In the genomic region with DNA sequence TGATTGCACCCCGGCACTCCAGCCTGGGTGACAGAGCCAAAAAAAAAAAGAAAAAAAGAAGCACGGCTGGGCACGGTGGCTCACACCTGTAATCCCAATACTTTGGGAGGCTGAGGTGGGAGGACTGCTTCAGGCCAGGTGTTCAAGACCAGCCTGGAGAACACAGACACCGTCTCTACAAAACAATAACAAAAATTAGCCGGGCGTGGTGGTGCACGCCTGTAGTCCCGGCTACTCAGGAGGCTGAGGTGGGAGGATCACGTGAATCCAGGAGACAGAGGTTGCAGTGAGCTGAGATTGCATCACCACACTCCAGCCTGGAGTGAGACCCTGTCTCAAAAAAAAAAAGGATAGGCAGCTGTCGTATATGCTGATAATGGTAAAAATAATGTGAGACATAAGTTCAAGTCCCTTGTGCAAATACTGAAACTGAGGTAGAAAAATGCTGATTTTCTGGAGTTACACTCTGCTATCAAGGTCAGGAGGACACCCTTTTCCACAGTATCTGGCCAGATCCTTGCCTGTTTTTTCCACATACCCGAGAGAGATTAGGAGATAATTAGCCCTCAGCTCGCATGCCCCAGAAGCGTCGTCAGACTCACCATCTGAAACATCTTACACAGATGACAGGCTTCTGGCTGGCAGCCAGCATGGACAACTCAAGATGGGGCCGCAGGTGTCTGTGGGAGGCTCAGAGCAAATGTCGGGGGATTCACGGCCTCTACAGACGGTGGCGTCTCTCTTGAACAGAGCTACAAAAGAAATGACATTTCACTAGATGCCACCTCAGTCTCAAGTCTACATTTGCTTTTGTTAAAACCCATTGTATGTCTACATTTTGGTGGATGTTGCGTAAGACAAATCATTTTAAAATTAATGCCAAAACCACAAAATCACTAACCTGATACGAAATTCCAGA, we compare ENCODE assay signal across 1 cellular context.
TF ChIP-seq lines count a peak whose summit lies in the region.

No MANE protein-coding gene starts in this region.

TF ChIP-seq in HepG2, 621 proteins besides CTCF, POLR2A, EP300 and RAD21:
- no peak for TF ChIP-seq ZNF143 (CRISPR knock-in tag; IDR thresholded peaks at IDR 0.05)
- 0 out of 2 replicates have a peak, but pooled peaks have one; percentile 13 for TF ChIP-seq CEBPG (CRISPR knock-in tag; IDR thresholded peaks at IDR 0.05)
- TF ChIP-seq, protein P1, sequence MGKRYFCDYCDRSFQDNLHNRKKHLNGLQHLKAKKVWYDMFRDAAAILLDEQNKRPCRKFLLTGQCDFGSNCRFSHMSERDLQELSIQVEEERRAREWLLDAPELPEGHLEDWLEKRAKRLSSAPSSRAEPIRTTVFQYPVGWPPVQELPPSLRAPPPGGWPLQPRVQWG (CRISPR knock-in tag; IDR thresholded peaks at IDR 0.05; ENCODE audit: borderline replicate concordance, low read depth): no peak
- TF ChIP-seq POLR2AphosphoS2 (IDR thresholded peaks at IDR 0.05; ENCODE audit: low read depth, low read length): no peak
- no peak for TF ChIP-seq ZNF879 (CRISPR knock-in tag; IDR thresholded peaks at IDR 0.05)
- TF ChIP-seq AGO2 (optimal IDR thresholded peaks at IDR 0.05; ENCODE audit: low read depth, low read length): no peak
- TF ChIP-seq CEBPB (IDR thresholded peaks at IDR 0.05; ENCODE audit: borderline replicate concordance, low read depth, low read length): peak; percentile 88
- no peak for TF ChIP-seq DMAP1 (CRISPR knock-in tag; IDR thresholded peaks at IDR 0.05)
